Comparison of ENCODE assay signal across 22 cellular contexts in the genomic region with DNA sequence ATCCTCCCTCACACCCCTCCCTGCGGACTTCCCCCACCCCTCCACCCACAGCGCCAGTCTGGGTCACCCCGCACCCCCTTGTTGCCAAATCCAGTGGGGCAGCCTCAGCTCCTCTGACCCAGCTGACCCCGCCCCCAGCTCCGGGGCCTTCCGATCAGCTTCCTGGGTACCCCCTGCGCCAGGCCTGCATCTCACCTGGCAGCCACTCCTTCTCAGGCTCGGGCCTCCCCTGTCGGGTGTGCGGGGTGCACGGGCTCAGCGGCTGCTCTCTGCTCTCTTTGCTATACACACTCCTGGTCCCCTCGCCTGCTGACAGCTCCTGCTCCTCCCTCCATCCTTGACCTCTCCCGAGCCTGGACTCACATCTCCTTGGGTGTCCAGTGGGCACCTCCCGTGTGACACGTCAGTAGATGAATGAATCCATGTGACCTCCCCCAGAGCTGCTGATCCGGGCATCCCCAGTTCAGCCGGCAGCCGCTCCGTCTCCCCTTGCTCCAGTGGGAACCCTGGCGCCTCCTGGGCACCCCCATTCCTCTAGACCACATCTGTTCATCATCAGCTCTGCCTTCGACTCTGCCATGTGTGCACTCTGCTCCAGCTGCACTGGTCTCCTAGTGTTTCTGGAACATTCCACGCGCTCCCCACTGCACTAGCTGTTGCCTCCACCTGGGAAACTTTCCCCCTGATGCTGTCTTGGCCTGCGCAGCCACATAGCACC. TPM values are rescaled to one million over a fixed set of nuclear protein-coding genes. Genes with fewer than 3 reads are reported as not detected.
A peak's percentile ranks its signal among the peaks of the same experiment; 100 is the strongest.
DNase-seq lines count a peak whose midpoint lies in the region; ATAC-seq, FAIRE-seq and TF ChIP-seq lines count a peak whose summit lies in the region.
"Had no signal": no experiment of that assay in that cellular context is flagged by ENCODE, and none has a peak within 500 bp of the region (broad histone marks: within the 10 kb centered on the region; RNA-seq: fewer than 3 reads in every experiment).

No MANE protein-coding gene starts in this region.

- no peak for FAIRE-seq in small intestine (lab: Jason Lieb, UNC)

- H3K9me3 Mint-ChIP-seq in stimulated activated effector memory CD8-positive, alpha-beta T cell treated with anti-CD3 and anti-CD28 coated beads, Interleukin-12 subunit alpha, Interleukin-12 subunit beta, amount 100 ng/mL, for 72 hours: no peaks in the 10 kb centered on the region
- H3K9me3 Mint-ChIP-seq: HFFc6 had no signal

- TF ChIP-seq POLR2A in heart left ventricle (IDR thresholded peaks at IDR 0.05): no peak

- H3K4me3 Mint-ChIP-seq in stimulated activated effector memory CD8-positive, alpha-beta T cell treated with anti-CD3 and anti-CD28 coated beads, Interleukin-12 subunit alpha, Interleukin-12 subunit beta, amount 100 ng/mL, for 72 hours: no peak overlapping the region
- H3K4me3 Mint-ChIP-seq: CD14-positive monocyte, HFFc6 had no signal

- no peaks in the 10 kb centered on the region for H3K36me3 Mint-ChIP-seq in stimulated activated effector memory CD8-positive, alpha-beta T cell treated with anti-CD3 and anti-CD28 coated beads, Interleukin-12 subunit alpha, Interleukin-12 subunit beta, amount 100 ng/mL, for 72 hours
- H3K36me3 Mint-ChIP-seq: CD14-positive monocyte had no signal

- 75 to 85% (median 80%) methylated on average over 25 of the region's 25 CpGs for WGBS in heart left ventricle, 4 donors
- WGBS in small intestine, 3 donors: 79 to 85% (median 83%) methylated on average over 23 to 25 of the region's 25 CpGs

- intact Hi-C loops in Right ventricle myocardium superior (cut with DNase I): no loop called here
- intact Hi-C loops in heart left ventricle (cut with DNase I): no loop called here

- H3K27ac ChIP-seq in heart left ventricle (no peak overlapping the region), RWPE2 (ENCODE audit: poor library complexity, severe bottlenecking) (no peak overlapping the region), small intestine (ENCODE audit: low read depth in 1 of 2, low read length in 1 of 2) (no peak overlapping the region)

- no peaks in the 10 kb centered on the region for H3K27me3 ChIP-seq in heart left ventricle
- no peaks in the 10 kb centered on the region for H3K27me3 ChIP-seq in RWPE2 (ENCODE audit: insufficient read depth, poor library complexity, severe bottlenecking)
- no peaks in the 10 kb centered on the region for H3K27me3 ChIP-seq in small intestine (ENCODE audit: control insufficient read depth in 2 of 2, insufficient read depth in 2 of 2, low read length in 2 of 2)

- H3K4me1 ChIP-seq in heart left ventricle: no peaks in the 10 kb centered on the region
- H3K4me1 ChIP-seq in RWPE2 (ENCODE audit: insufficient read depth, poor library complexity, severe bottlenecking): no peaks in the 10 kb centered on the region
- H3K4me1 ChIP-seq in small intestine (ENCODE audit: control insufficient read depth in 2 of 2, insufficient read depth in 1 of 2, low read depth in 1 of 2, low read length in 1 of 2): no peaks in the 10 kb centered on the region

- peak overlapping the region; percentile 46 for H3K27ac Mint-ChIP-seq in stimulated activated effector memory CD8-positive, alpha-beta T cell treated with anti-CD3 and anti-CD28 coated beads, Interleukin-12 subunit alpha, Interleukin-12 subunit beta, amount 100 ng/mL, for 72 hours
- H3K27ac Mint-ChIP-seq: HFFc6 had no signal

- DNase-seq in Right ventricle myocardium superior (peak; percentile 39), heart left ventricle (no peak), RWPE2 (ENCODE audit: low spot score) (peak; percentile 62), islet precursor cell (peak; percentile 43), small intestine (no peak), KG1 (lab: John Stamatoyannopoulos, UW) (no peak)
- no peak for DNase-seq in stimulated activated effector memory CD8-positive, alpha-beta T cell treated with anti-CD3 and anti-CD28 coated beads, Interleukin-12 subunit alpha, Interleukin-12 subunit beta, amount 100 ng/mL, for 72 hours (ENCODE audit: low spot score in 2 of 2)
- DNase-seq: EL, HFFc6, IMR-90, Kasumi-1, MM.1S, NCI-H1092 treated with DMSO at 0.1 percent for 48 hours, NCI-H2081 treated with DMSO at 0.1 percent for 48 hours, NCI-H510A treated with DMSO at 0.1 percent for 48 hours, NCI-H82, SHP77 had no signal

- H3K4me3 ChIP-seq in heart left ventricle: no peak overlapping the region
- H3K4me3 ChIP-seq in RWPE2 (ENCODE audit: severe bottlenecking): no peak overlapping the region
- H3K4me3 ChIP-seq in small intestine (ENCODE audit: low read depth in 1 of 2, low read length in 2 of 2): no peak overlapping the region

- ATAC-seq in Right ventricle myocardium superior (ENCODE audit: poor library complexity) (no peak), heart left ventricle (no peak), RWPE2 (ENCODE audit: low read depth) (no peak), HG02884 (IDR thresholded peaks at IDR 0.05; ENCODE audit: unreplicated experiment) (no peak)
- no peak for ATAC-seq in stimulated activated effector memory CD8-positive, alpha-beta T cell treated with anti-CD3 and anti-CD28 coated beads, Interleukin-12 subunit alpha, Interleukin-12 subunit beta, amount 100 ng/mL, for 72 hours

- no peaks in the 10 kb centered on the region for H3K36me3 ChIP-seq in heart left ventricle
- H3K36me3 ChIP-seq in RWPE2 (ENCODE audit: low read depth): no peaks in the 10 kb centered on the region
- H3K36me3 ChIP-seq in small intestine (ENCODE audit: control insufficient read depth in 2 of 2, insufficient read depth in 2 of 2, low read length in 2 of 2): no peaks in the 10 kb centered on the region

- H3K4me1 Mint-ChIP-seq in stimulated activated effector memory CD8-positive, alpha-beta T cell treated with anti-CD3 and anti-CD28 coated beads, Interleukin-12 subunit alpha, Interleukin-12 subunit beta, amount 100 ng/mL, for 72 hours: peaks cover 7% of the 10 kb centered on the region
- H3K4me1 Mint-ChIP-seq: CD14-positive monocyte had no signal

- TF ChIP-seq CTCF in heart left ventricle (IDR thresholded peaks at IDR 0.05) (no peak), RWPE2 (IDR thresholded peaks at IDR 0.05; ENCODE audit: poor library complexity, severe bottlenecking) (no peak)

- H3K9me3 ChIP-seq in heart left ventricle (no peaks in the 10 kb centered on the region), RWPE2 (ENCODE audit: severe bottlenecking) (no peaks in the 10 kb centered on the region), small intestine (ENCODE audit: control insufficient read depth, low read depth) (no peaks in the 10 kb centered on the region)

RNA-seq across cellular contexts. Expression of a gene that starts 9.9 kb away (rescaled TPM):
- not detected for total RNA-seq in Right ventricle myocardium superior
- not detected for total RNA-seq in heart left ventricle
- not detected for polyA plus RNA-seq in heart left ventricle
- polyA plus RNA-seq in small intestine: under 1 TPM in 2 of 3 donors, not detected in 1; 0.15 to 0.67 TPM
- total RNA-seq: A172, H4, HFFc6, HT-29, IMR-90 had no signal
- polyA plus RNA-seq: IMR-90 had no signal

RNA-seq across cellular contexts. Expression of a gene that starts 10.2 kb away (rescaled TPM):
- 6.7 TPM for total RNA-seq in Right ventricle myocardium superior
- total RNA-seq in heart left ventricle: 10 to 100 TPM in 2 of 9 donors, 1 to 10 TPM in 7; 2.6 to 11.9 (median 5.6) TPM
- 1 to 10 TPM; 4.3 to 5.0 TPM for polyA plus RNA-seq in heart left ventricle
- 10 to 100 TPM in 2 of 3 donors, 1 to 10 TPM in 1; 9.3 to 29.5 (median 16.2) TPM for polyA plus RNA-seq in small intestine

RNA-seq across cellular contexts. Expression of a gene that starts 40.3 kb away (rescaled TPM):
- total RNA-seq in Right ventricle myocardium superior (22.3 TPM), heart left ventricle (10 to 100 TPM; 24.3 to 45.7 (median 30.8) TPM)
- polyA plus RNA-seq in heart left ventricle (10 to 100 TPM; 10.6 to 36.3 TPM), small intestine (10 to 100 TPM; 18.6 to 26.8 (median 26.7) TPM)

Comparison
In these comparisons a context has a peak if more than half of its experiments do, and no peak if none do; other contexts are left out.
1. DNase-seq: peak in Right ventricle myocardium superior (single experiment), RWPE2 (single experiment) and islet precursor cell (single experiment); none in heart left ventricle (0 of 5), stimulated activated effector memory CD8-positive, alpha-beta T cell treated with anti-CD3 and anti-CD28 coated beads, Interleukin-12 subunit alpha, Interleukin-12 subunit beta, amount 100 ng/mL, for 72 hours (0 of 2), small intestine (single experiment) and KG1 (single experiment).